ENCODE assay signal across 1 cellular context in genomic region chr7:132084776-132085388, GRCh38.
TF ChIP-seq lines count a peak whose summit lies in the region.

No MANE protein-coding gene starts in this region.

TF ChIP-seq in IMR-90, 13 proteins besides CTCF, POLR2A, EP300 and RAD21 (continued from another document):
- TF ChIP-seq MAFK (IDR thresholded peaks at IDR 0.05; ENCODE audit: low read depth, low read length) = no peak
- TF ChIP-seq CEBPB (IDR thresholded peaks at IDR 0.05; ENCODE audit: low read depth, low read length) = 0 out of 2 replicates have a peak, but pooled peaks have one; percentile 12
TF ChIP-seq in IMR-90: peak in this region for 1.
